ENCODE assay signal across 1 cellular context in the genomic region with DNA sequence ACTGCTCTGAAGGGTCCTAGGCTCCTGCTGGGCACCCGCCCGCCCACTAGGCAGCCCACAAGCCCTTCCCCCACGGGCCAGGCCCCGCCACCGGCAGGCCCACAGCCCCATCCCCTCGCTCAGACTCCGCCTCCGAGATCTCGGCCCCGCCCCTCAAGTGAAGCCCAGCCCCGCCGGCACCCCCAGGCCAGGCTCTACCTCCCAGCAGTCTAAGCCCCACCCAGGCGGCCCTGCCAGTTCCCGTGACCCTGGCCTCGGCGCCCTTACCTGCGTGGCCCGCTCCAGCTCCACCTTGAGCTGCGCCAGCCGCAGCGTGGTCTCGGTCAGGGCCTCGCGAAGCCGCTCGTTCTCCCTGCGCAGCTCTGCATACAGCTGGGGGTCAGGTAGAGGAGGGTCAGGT.
A peak's percentile ranks its signal among the peaks of the same experiment; 100 is the strongest.
TF ChIP-seq lines count a peak whose summit lies in the region.

No MANE protein-coding gene starts in this region.

TF ChIP-seq in GM23338, 12 proteins besides CTCF, POLR2A, EP300 and RAD21:
- TF ChIP-seq POLR2AphosphoS5 (IDR thresholded peaks at IDR 0.05; ENCODE audit: low read depth) (peak; percentile 45; the same call in 1 of the 2 replicates), EZH2 (IDR thresholded peaks at IDR 0.05; ENCODE audit: low read depth, unreplicated experiment) (no peak)
